In the genomic region with DNA sequence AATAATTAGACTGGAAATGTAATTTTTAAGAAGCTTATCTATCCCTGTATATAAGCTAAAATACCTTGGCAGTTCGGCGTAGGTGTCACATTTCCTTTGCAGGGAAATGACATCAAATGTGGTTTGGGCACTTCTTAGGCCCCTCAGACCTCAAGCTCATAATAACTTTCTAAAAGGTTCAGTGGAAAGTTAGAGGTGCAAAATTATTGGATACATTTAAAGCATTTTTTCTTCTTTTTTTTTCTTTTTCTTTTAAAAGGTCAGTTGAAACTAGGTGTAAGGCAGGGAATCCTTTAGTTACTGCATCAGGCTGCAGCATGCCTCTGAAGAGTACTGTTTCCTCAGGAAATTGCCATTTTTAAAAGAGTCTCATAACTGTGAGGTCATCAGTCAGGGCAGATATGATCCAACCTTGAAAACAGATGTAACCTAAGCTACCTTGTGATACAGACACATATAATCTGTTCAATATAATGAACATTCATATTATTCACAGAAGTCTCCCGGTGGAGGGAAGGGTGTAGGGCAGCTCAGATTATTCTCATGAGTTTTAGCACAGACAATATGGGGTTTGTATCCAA, we compare ENCODE assay signal across 9 cellular contexts. TPM values are rescaled to one million over a fixed set of nuclear protein-coding genes. Genes with fewer than 3 reads are reported as not detected.
A peak's percentile ranks its signal among the peaks of the same experiment; 100 is the strongest.
DNase-seq lines count a peak whose midpoint lies in the region; ATAC-seq and TF ChIP-seq lines count a peak whose summit lies in the region.
"Had no signal": no experiment of that assay in that cellular context is flagged by ENCODE, and none has a peak within 500 bp of the region (broad histone marks: within the 10 kb centered on the region; RNA-seq: fewer than 3 reads in every experiment).

No MANE protein-coding gene starts in this region.

- H3K4me1 Mint-ChIP-seq in IgD-negative memory B cell = peaks cover 44 to 62% (median 45%) of the 10 kb centered on the region in 3 donors
- peaks cover 38 to 83% (median 80%) of the 10 kb centered on the region in 4 donors for H3K4me1 Mint-ChIP-seq in naive thymus-derived CD8-positive, alpha-beta T cell

- TF ChIP-seq CTCF in GM10248 (IDR thresholded peaks at IDR 0.05; ENCODE audit: control extremely low read depth, extremely low read depth, low read depth, missing control alignments) = no peak

- H3K36me3 Mint-ChIP-seq in IgD-negative memory B cell = peaks cover 12% of the 10 kb centered on the region
- H3K36me3 Mint-ChIP-seq in naive thymus-derived CD8-positive, alpha-beta T cell = peaks cover 0 to 59% (median 12%) of the 10 kb centered on the region in 3 donors

- peak; percentile 26 for DNase-seq in GM10248 (ENCODE audit: extremely low spot score)
- peak; percentile 27 for DNase-seq in activated CD8-positive, alpha-beta memory T cell treated with anti-CD3 and anti-CD28 coated beads, Interleukin-2, amount 50 U/mL, for 4 hours
- peak in 8 of 10 donors; percentile 39 to 79 (median 67) for DNase-seq in naive thymus-derived CD8-positive, alpha-beta T cell
- DNase-seq in retina = no peak
- DNase-seq: GOT3 had no signal

- no peaks in the 10 kb centered on the region for H3K27me3 Mint-ChIP-seq in IgD-negative memory B cell
- H3K27me3 Mint-ChIP-seq in naive thymus-derived CD8-positive, alpha-beta T cell = peaks cover 0 to 1% (median 0%) of the 10 kb centered on the region in 5 donors

- CTCF ChIA-PET in GM10248 (lab: Yijun Ruan, JAX) = interaction anchor here (0.9 to 3.9 kb wide), 13 partner anchors 8 to 655 kb away, joined by 3 to 29 read pairs (median 4); no protein-coding TSS in a partner anchor

- POLR2A ChIA-PET in GM10248 (lab: Yijun Ruan, JAX) = interaction anchor here (0.7 kb wide), 1 partner anchor 11 kb away, joined by 3 read pairs; no protein-coding TSS in a partner anchor
- POLR2A ChIA-PET in naive thymus-derived CD8-positive, alpha-beta T cell (lab: Charles Lee) = interaction anchor here (1.1 to 2.9 kb wide), 3 partner anchors 11 to 147 kb away, joined by 3 to 13 read pairs (median 6); no protein-coding TSS in a partner anchor

- ATAC-seq in naive thymus-derived CD8-positive, alpha-beta T cell = peak; percentile 59 to 81
- ATAC-seq in HG02642 (IDR thresholded peaks at IDR 0.05; ENCODE audit: poor library complexity, unreplicated experiment) (no peak), GM19455 (IDR thresholded peaks at IDR 0.05; ENCODE audit: unreplicated experiment) (no peak), HG02623 (IDR thresholded peaks at IDR 0.05; ENCODE audit: unreplicated experiment) (no peak)

- peaks cover 0 to under 1% (median 0%) of the 10 kb centered on the region in 3 donors for H3K9me3 Mint-ChIP-seq in IgD-negative memory B cell
- H3K9me3 Mint-ChIP-seq in naive thymus-derived CD8-positive, alpha-beta T cell = peaks cover 0 to 1% (median 0%) of the 10 kb centered on the region in 9 donors

- H3K27ac Mint-ChIP-seq in IgD-negative memory B cell = peak overlapping the region; percentile 32 to 79 (median 50)
- peak overlapping the region; percentile 93 to 100 (median 97) for H3K27ac Mint-ChIP-seq in naive thymus-derived CD8-positive, alpha-beta T cell

- H3K4me3 Mint-ChIP-seq in IgD-negative memory B cell = peak overlapping the region in 3 of 4 donors; percentile 56 to 75 (median 60)
- H3K4me3 Mint-ChIP-seq in naive thymus-derived CD8-positive, alpha-beta T cell = peak overlapping the region; percentile 58 to 96 (median 77)

RNA-seq across cellular contexts. Expression of a gene that starts 4.8 kb away (rescaled TPM):
- polyA plus RNA-seq in IgD-negative memory B cell = 14.9 TPM
- total RNA-seq in naive thymus-derived CD8-positive, alpha-beta T cell = 10 to 100 TPM; 89.8 to 94.4 TPM
- polyA plus RNA-seq in naive thymus-derived CD8-positive, alpha-beta T cell = 10 to 100 TPM; 18.8 to 30.3 (median 18.8) TPM

Comparison
In these comparisons a context has a peak if more than half of its experiments do, and no peak if none do; other contexts are left out.
1. ATAC-seq: peak in naive thymus-derived CD8-positive, alpha-beta T cell (2 of 2); none in HG02642 (single experiment), GM19455 (single experiment) and HG02623 (single experiment).